1 cellular context compared by ENCODE assay signal in the genomic region with DNA sequence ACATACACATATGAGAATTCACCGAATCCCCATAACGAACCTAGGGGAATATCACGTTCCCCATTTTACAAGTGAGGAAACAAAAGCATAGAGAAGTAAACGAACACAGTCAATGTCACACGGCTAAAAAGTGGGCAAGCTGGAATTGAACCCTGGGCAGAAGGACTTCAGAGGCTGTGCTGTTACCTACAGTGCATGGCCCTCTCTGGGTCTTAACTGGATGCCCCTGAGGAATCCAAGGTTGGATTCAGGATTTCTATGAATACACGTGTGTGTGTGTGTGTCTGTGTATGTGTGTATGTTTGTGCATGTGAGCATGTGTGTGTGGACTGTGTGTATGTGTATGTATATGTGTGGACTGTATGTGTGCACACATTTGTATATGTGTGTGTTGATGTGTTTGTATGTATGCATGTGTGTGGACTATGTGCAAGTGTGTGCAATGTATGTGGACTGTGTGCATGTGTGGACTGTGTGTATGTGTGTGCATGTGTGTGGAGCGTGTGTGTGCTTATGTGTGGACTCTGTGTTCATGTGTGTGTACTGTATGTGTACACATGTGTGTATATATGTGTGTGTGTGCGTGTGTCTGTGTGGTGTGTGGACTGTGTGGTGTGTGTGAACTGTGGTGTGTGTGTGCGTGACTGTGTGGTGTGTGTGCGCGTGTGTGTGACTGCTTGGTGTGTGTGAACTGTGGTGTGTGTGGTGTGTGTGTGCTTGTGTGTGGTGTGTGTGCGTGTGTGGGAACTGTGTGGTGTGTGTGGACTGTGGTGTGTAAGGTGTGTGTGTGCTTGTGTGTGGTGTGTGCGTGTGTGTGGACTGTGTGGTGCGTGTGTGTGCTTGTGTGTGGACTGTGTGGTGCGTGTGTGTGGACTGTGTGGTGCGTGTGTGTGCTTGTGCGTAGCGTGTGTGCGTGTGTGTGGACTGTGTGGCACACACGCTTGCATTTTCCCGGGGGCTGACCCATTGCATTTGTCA.
TF ChIP-seq lines count a peak whose summit lies in the region.

No MANE protein-coding gene starts in this region.

TF ChIP-seq in HEK293, 187 proteins besides CTCF, POLR2A, EP300 and RAD21:
- TF ChIP-seq, protein P1, sequence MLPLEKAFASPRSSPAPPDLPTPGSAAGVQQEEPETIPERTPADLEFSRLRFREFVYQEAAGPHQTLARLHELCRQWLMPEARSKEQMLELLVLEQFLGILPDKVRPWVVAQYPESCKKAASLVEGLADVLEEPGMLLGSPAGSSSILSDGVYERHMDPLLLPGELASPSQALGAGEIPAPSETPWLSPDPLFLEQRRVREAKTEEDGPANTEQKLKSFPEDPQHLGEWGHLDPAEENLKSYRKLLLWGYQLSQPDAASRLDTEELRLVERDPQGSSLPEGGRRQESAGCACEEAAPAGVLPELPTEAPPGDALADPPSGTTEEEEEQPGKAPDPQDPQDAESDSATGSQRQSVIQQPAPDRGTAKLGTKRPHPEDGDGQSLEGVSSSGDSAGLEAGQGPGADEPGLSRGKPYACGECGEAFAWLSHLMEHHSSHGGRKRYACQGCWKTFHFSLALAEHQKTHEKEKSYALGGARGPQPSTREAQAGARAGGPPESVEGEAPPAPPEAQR (tag by site-specific recombination; IDR thresholded peaks at IDR 0.05): no peak
- TF ChIP-seq, protein P2, sequence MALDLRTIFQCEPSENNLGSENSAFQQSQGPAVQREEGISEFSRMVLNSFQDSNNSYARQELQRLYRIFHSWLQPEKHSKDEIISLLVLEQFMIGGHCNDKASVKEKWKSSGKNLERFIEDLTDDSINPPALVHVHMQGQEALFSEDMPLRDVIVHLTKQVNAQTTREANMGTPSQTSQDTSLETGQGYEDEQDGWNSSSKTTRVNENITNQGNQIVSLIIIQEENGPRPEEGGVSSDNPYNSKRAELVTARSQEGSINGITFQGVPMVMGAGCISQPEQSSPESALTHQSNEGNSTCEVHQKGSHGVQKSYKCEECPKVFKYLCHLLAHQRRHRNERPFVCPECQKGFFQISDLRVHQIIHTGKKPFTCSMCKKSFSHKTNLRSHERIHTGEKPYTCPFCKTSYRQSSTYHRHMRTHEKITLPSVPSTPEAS (tag by site-specific recombination; IDR thresholded peaks at IDR 0.05): peak; percentile 61
- no peak for TF ChIP-seq MEIS1 (CRISPR knock-in tag; IDR thresholded peaks at IDR 0.05; ENCODE audit: borderline replicate concordance)
